ENCODE assay signal across 24 cellular contexts in genomic region chr7:19284596-19285300, GRCh38.
A peak's percentile ranks its signal among the peaks of the same experiment; 100 is the strongest.
DNase-seq lines count a peak whose midpoint lies in the region; ATAC-seq and TF ChIP-seq lines count a peak whose summit lies in the region.
"Had no signal": no experiment of that assay in that cellular context is flagged by ENCODE, and none has a peak within 500 bp of the region (broad histone marks: within the 10 kb centered on the region; RNA-seq: fewer than 3 reads in every experiment).

No MANE protein-coding gene starts in this region.

- no peaks in the 10 kb centered on the region for H3K27me3 ChIP-seq in IMR-90 (ENCODE audit: control insufficient read depth, insufficient read depth, low read length)
- H3K27me3 ChIP-seq in psoas muscle (ENCODE audit: insufficient read depth in 3 of 3, low read length in 2 of 3): no peaks in the 10 kb centered on the region
- H3K27me3 ChIP-seq in CD8-positive, alpha-beta T cell (ENCODE audit: insufficient read depth, low read length): no peaks in the 10 kb centered on the region
- H3K27me3 ChIP-seq: brain microvascular endothelial cell, neural progenitor cell had no signal

- no CpG with 5 or more reads among the region's 3 CpGs for WGBS in IMR-90 (ENCODE audit: extremely low coverage in 2 of 2, insufficient read length in 1 of 2), 2 experiments
- 41 to 57% (median 47%) methylated on average over 3 of the region's 3 CpGs for WGBS in psoas muscle, 3 donors

- ATAC-seq in IMR-90 (ENCODE audit: low read depth) (peak; percentile 83), psoas muscle (no peak)
- ATAC-seq in CD8-positive, alpha-beta T cell: no peak
- ATAC-seq: K562; stimulated activated naive B cell treated with anti-CD40 and anti-IgM and Interleukin-4, amounts not matched to agents 10 μg/mL and 1 μg/mL and 100 μg/mL, for 72 hours had no signal

- no peak overlapping the region for H3K56ac ChIP-seq in IMR-90 (ENCODE audit: extremely low read depth, insufficient read depth, low read length)

- H3K27me3 Mint-ChIP-seq in CD8-positive, alpha-beta T cell (ENCODE audit: low read depth): no peaks in the 10 kb centered on the region
- H3K27me3 Mint-ChIP-seq: activated B cell treated with CpG ODN at 0.5 μM for 24 hours; activated CD4-positive, alpha-beta memory T cell treated with anti-CD3 and anti-CD28 coated beads for 36 hours; activated naive CD8-positive, alpha-beta T cell treated with anti-CD3 and anti-CD28 coated beads, Interleukin-2, amount 10 ng/mL, durations not matched to agents 7 days and 5 days; progenitor cell of endocrine pancreas; stimulated activated naive B cell treated with anti-CD40 and anti-IgM and Interleukin-4, amounts not matched to agents 10 μg/mL and 1 μg/mL and 100 μg/mL, for 72 hours had no signal

- TF ChIP-seq CTCF in IMR-90 (conservative IDR thresholded peaks at IDR 0.05; ENCODE audit: low read depth, low read length): no peak
- no peak for TF ChIP-seq CTCF in cardiac fibroblast (IDR thresholded peaks at IDR 0.05; ENCODE audit: low read depth, low read length)
- no peak for TF ChIP-seq CTCF in psoas muscle (IDR thresholded peaks at IDR 0.05)
- no peak for TF ChIP-seq CTCF in CD8-positive, alpha-beta T cell (IDR thresholded peaks at IDR 0.05)

- H3K27ac ChIP-seq in IMR-90 (ENCODE audit: insufficient read depth, low read length) (no peak overlapping the region), psoas muscle (no peak overlapping the region)
- H3K27ac ChIP-seq in CD8-positive, alpha-beta T cell (ENCODE audit: low read depth, low read length): no peak overlapping the region
- H3K27ac ChIP-seq: brain microvascular endothelial cell, neural progenitor cell, skin epidermis had no signal

- no peaks in the 10 kb centered on the region for H4K20me1 ChIP-seq in IMR-90 (ENCODE audit: insufficient read depth, low read length)

- no peaks in the 10 kb centered on the region for H3K36me3 Mint-ChIP-seq in CD8-positive, alpha-beta T cell
- H3K36me3 Mint-ChIP-seq: activated CD4-positive, alpha-beta memory T cell treated with anti-CD3 and anti-CD28 coated beads for 36 hours; activated naive CD8-positive, alpha-beta T cell treated with anti-CD3 and anti-CD28 coated beads, Interleukin-2, amount 10 ng/mL, durations not matched to agents 7 days and 5 days; neural progenitor cell; stimulated activated naive B cell treated with anti-CD40 and anti-IgM and Interleukin-4, amounts not matched to agents 10 μg/mL and 1 μg/mL and 100 μg/mL, for 72 hours had no signal

- H2AFZ ChIP-seq in IMR-90 (replicated peaks; ENCODE audit: low read length, poor library complexity): no peak overlapping the region
- H2AFZ ChIP-seq: neural progenitor cell had no signal

- H2AK9ac ChIP-seq in IMR-90 (replicated peaks; ENCODE audit: low read depth, low read length, poor library complexity): no peak overlapping the region

- no peak overlapping the region for H4K91ac ChIP-seq in IMR-90 (ENCODE audit: insufficient read depth, low read depth, low read length)

- TF ChIP-seq RAD21 in IMR-90 (IDR thresholded peaks at IDR 0.05; ENCODE audit: low read length): no peak

- TF ChIP-seq POLR2A in IMR-90 (IDR thresholded peaks at IDR 0.05; ENCODE audit: low read depth, low read length): no peak

- H3K9me3 ChIP-seq in IMR-90 (ENCODE audit: control insufficient read depth, insufficient read depth, low read length) (no peaks in the 10 kb centered on the region; the same call in 1 of the 2 replicates), psoas muscle (no peaks in the 10 kb centered on the region)
- H3K9me3 ChIP-seq in CD8-positive, alpha-beta T cell (ENCODE audit: low read length): no peaks in the 10 kb centered on the region

- intact Hi-C loops in IMR-90 (cut with micrococcal nuclease): loop anchor here (5.0 kb wide), 1 partner anchor 62 kb away; no protein-coding TSS in a partner anchor
- intact Hi-C loops in psoas muscle (cut with DNase I): loop anchor here in 1 of 2 donors (2.0 kb wide), 1 partner anchor 20 kb away; no protein-coding TSS in a partner anchor
- intact Hi-C loops in CD8-positive, alpha-beta T cell (cut with DNase I, micrococcal nuclease): no loop called here

- no peak overlapping the region for H2AK5ac ChIP-seq in IMR-90 (ENCODE audit: low read depth, low read length)

- no TSS peak for BruUV-seq in IMR-90 (replicated peaks; lab: Mats Ljungman, UMichigan)

- H3K4me1 ChIP-seq in IMR-90 (ENCODE audit: control insufficient read depth, insufficient read depth, low read length) (no peaks in the 10 kb centered on the region), psoas muscle (no peaks in the 10 kb centered on the region)
- no peaks in the 10 kb centered on the region for H3K4me1 ChIP-seq in CD8-positive, alpha-beta T cell (ENCODE audit: insufficient read depth, low read length)
- H3K4me1 ChIP-seq: neural progenitor cell had no signal

- H4K8ac ChIP-seq in IMR-90 (ENCODE audit: low read depth in 2 of 2, low read length in 2 of 2): peak overlapping the region in 1 of 2 experiments; percentile 11; a peak in 1 of 4 replicates

- no peak overlapping the region for H3K4me3 ChIP-seq in IMR-90 (ENCODE audit: insufficient read depth, low read depth, low read length)
- no peak overlapping the region for H3K4me3 ChIP-seq in cardiac fibroblast (replicated peaks in 1 of 2; ENCODE audit: low read depth in 2 of 2, low read length in 2 of 2)
- H3K4me3 ChIP-seq in psoas muscle: no peak overlapping the region
- no peak overlapping the region for H3K4me3 ChIP-seq in CD8-positive, alpha-beta T cell (ENCODE audit: low read depth, low read length)
- H3K4me3 ChIP-seq: K562, lung, neural progenitor cell, skin epidermis had no signal

- H3K4me3 Mint-ChIP-seq in CD8-positive, alpha-beta T cell: no peak overlapping the region
- H3K4me3 Mint-ChIP-seq: activated B cell treated with CpG ODN at 0.5 μM for 24 hours; activated CD4-positive, alpha-beta memory T cell treated with anti-CD3 and anti-CD28 coated beads for 36 hours; activated naive CD8-positive, alpha-beta T cell treated with anti-CD3 and anti-CD28 coated beads, Interleukin-2, amount 10 ng/mL, durations not matched to agents 7 days and 5 days; H9; neural progenitor cell; stimulated activated naive B cell treated with anti-CD40 and anti-IgM and Interleukin-4, amounts not matched to agents 10 μg/mL and 1 μg/mL and 100 μg/mL, for 72 hours had no signal

- H2BK20ac ChIP-seq in IMR-90 (ENCODE audit: low read depth, low read length): no peak overlapping the region; the same call in 1 of the 2 replicates

- no peak overlapping the region for H2BK15ac ChIP-seq in IMR-90 (ENCODE audit: low read depth, low read length)

- no peaks in the 10 kb centered on the region for H3K36me3 ChIP-seq in IMR-90 (ENCODE audit: control insufficient read depth, insufficient read depth, low read length)
- no peaks in the 10 kb centered on the region for H3K36me3 ChIP-seq in psoas muscle (ENCODE audit: insufficient read depth in 1 of 2, low read depth in 1 of 2)
- no peaks in the 10 kb centered on the region for H3K36me3 ChIP-seq in CD8-positive, alpha-beta T cell (ENCODE audit: insufficient read depth, low read length)
- H3K36me3 ChIP-seq: brain microvascular endothelial cell, neural progenitor cell had no signal

- H3K23ac ChIP-seq in IMR-90 (ENCODE audit: low read depth, low read length): no peak overlapping the region

- DNase-seq in EH (ENCODE audit: low read depth): peak; percentile 33
- peak; percentile 72 for DNase-seq in IMR-90
- peak; percentile 13 to 86 for DNase-seq in cardiac fibroblast (ENCODE audit: low read depth in 2 of 2)
- peak; percentile 36 for DNase-seq in non-pigmented ciliary epithelial cell (ENCODE audit: low read depth)
- DNase-seq in psoas muscle: no peak
- no peak for DNase-seq in CD8-positive, alpha-beta T cell
- no peak for DNase-seq in hippocampal formation (lab: John Stamatoyannopoulos, UW)
- DNase-seq in NCI-H1694 (lab: John Stamatoyannopoulos, UW): no peak
- DNase-seq: activated B cell treated with CpG ODN at 0.5 μM for 24 hours; activated CD4-positive, alpha-beta memory T cell treated with anti-CD3 and anti-CD28 coated beads for 36 hours; activated naive CD8-positive, alpha-beta T cell treated with anti-CD3 and anti-CD28 coated beads, Interleukin-2, amount 10 ng/mL, durations not matched to agents 7 days and 5 days; brain microvascular endothelial cell; dermis blood vessel endothelial cell; DND-41; H9; kidney glomerular epithelial cell; NCI-H748 treated with DMSO at 0.1 percent for 48 hours; stimulated activated CD4-positive, alpha-beta T cell treated with anti-CD3 and anti-CD28 coated beads, Interleukin-2, amount 100 ng/mL, for 24 hours; stimulated activated naive B cell treated with anti-CD40 and anti-IgM and Interleukin-4, amounts not matched to agents 10 μg/mL and 1 μg/mL and 100 μg/mL, for 72 hours had no signal

- H3K4me2 ChIP-seq in IMR-90 (ENCODE audit: low read depth, low read length): no peak overlapping the region
- H3K4me2 ChIP-seq: neural progenitor cell had no signal

- no peak overlapping the region for H4K5ac ChIP-seq in IMR-90 (ENCODE audit: low read depth, low read length)

- H2BK120ac ChIP-seq in IMR-90 (ENCODE audit: low read depth, low read length): peak overlapping the region; percentile 40; the same call in 1 of the 2 replicates

- no peaks in the 10 kb centered on the region for H3K9me1 ChIP-seq in IMR-90 (ENCODE audit: insufficient read depth, low read length)

- H3K27ac Mint-ChIP-seq in CD8-positive, alpha-beta T cell: no peak overlapping the region
- H3K27ac Mint-ChIP-seq: activated B cell treated with CpG ODN at 0.5 μM for 24 hours; activated CD4-positive, alpha-beta memory T cell treated with anti-CD3 and anti-CD28 coated beads for 36 hours; activated naive CD8-positive, alpha-beta T cell treated with anti-CD3 and anti-CD28 coated beads, Interleukin-2, amount 10 ng/mL, durations not matched to agents 7 days and 5 days; H9; neural progenitor cell; progenitor cell of endocrine pancreas; stimulated activated naive B cell treated with anti-CD40 and anti-IgM and Interleukin-4, amounts not matched to agents 10 μg/mL and 1 μg/mL and 100 μg/mL, for 72 hours had no signal

- H3K18ac ChIP-seq in IMR-90 (ENCODE audit: low read depth, low read length): no peak overlapping the region

- H3K9me3 Mint-ChIP-seq in CD8-positive, alpha-beta T cell: peaks cover 13% of the 10 kb centered on the region
- H3K9me3 Mint-ChIP-seq: H9, neural progenitor cell had no signal

- peak overlapping the region; percentile 81 for H2BK5ac ChIP-seq in IMR-90 (ENCODE audit: low read depth, low read length, poor library complexity, severe bottlenecking)

- H3K4me1 Mint-ChIP-seq in CD8-positive, alpha-beta T cell (ENCODE audit: low read depth): no peaks in the 10 kb centered on the region
- H3K4me1 Mint-ChIP-seq: activated B cell treated with CpG ODN at 0.5 μM for 24 hours; activated naive CD8-positive, alpha-beta T cell treated with anti-CD3 and anti-CD28 coated beads, Interleukin-2, amount 10 ng/mL, durations not matched to agents 7 days and 5 days; H9; neural progenitor cell; stimulated activated naive B cell treated with anti-CD40 and anti-IgM and Interleukin-4, amounts not matched to agents 10 μg/mL and 1 μg/mL and 100 μg/mL, for 72 hours had no signal

- H3K9ac ChIP-seq in IMR-90 (ENCODE audit: low read depth, low read length): no peak overlapping the region
- H3K9ac ChIP-seq: neural progenitor cell had no signal

- no peak overlapping the region for H3K14ac ChIP-seq in IMR-90 (replicated peaks; ENCODE audit: low read depth, low read length)

- no peak overlapping the region for H3K4ac ChIP-seq in IMR-90 (ENCODE audit: low read depth, low read length)

- H3K79me1 ChIP-seq in IMR-90 (ENCODE audit: low read depth in 1 of 2, low read length in 2 of 2): no peaks in the 10 kb centered on the region

- POLR2A ChIA-PET in IMR-90 (lab: Charles Lee; ENCODE audit: unreplicated experiment): no interaction called here
- POLR2A ChIA-PET in CD8-positive, alpha-beta T cell (lab: Charles Lee): no interaction called here

- in situ Hi-C loops in IMR-90 (cut with MboI; ENCODE audit: low sequenced_read_pairs): no loop called here

- dilution Hi-C loops in IMR-90 (cut with HindIII; ENCODE audit: low sequenced_read_pairs, unreplicated experiment): no loop called here

- CTCF ChIA-PET in IMR-90 (lab: Yijun Ruan, JAX): no interaction called here
- CTCF ChIA-PET in CD8-positive, alpha-beta T cell (lab: Charles Lee): no interaction called here

Comparison
In these comparisons a context has a peak if more than half of its experiments do, and no peak if none do; other contexts are left out.
1. DNase-seq: peak in EH (single experiment), IMR-90 (single experiment), cardiac fibroblast (2 of 2) and non-pigmented ciliary epithelial cell (single experiment); none in psoas muscle (0 of 2), CD8-positive, alpha-beta T cell (0 of 7), hippocampal formation (0 of 2) and NCI-H1694 (single experiment).